Comparison of ENCODE assay signal across 20 cellular contexts in the genomic region with DNA sequence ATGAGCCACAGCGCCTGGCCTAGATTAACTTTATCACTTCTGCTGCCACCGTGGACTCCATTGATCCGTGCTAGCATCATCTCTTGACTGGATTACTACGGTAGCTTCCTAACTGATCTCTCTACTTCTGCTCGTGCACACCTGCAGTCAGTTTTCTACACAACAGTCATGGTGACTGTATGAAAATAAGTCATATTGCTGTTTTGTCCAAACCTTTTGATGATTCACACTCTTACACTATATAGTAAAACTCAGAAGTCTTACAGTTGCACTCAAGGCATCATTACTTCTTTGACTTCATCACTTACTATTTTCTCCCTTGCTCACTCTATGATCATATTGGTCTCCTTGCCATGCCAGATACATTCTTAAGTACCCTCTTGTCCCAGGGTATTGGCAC. TPM values are rescaled to one million over a fixed set of nuclear protein-coding genes. Genes with fewer than 3 reads are reported as not detected.
A peak's percentile ranks its signal among the peaks of the same experiment; 100 is the strongest.
DNase-seq lines count a peak whose midpoint lies in the region; ATAC-seq and TF ChIP-seq lines count a peak whose summit lies in the region.
"Had no signal": no experiment of that assay in that cellular context is flagged by ENCODE, and none has a peak within 500 bp of the region (broad histone marks: within the 10 kb centered on the region; RNA-seq: fewer than 3 reads in every experiment).

No MANE protein-coding gene starts in this region.

- peaks cover 98% of the 10 kb centered on the region for H3K79me2 ChIP-seq in mammary epithelial cell (ENCODE audit: insufficient read depth, low read length)

- DNase-seq in mammary epithelial cell: peak; percentile 46
- no peak for DNase-seq in breast epithelium (ENCODE audit: low spot score in 2 of 2)
- DNase-seq in HFFc6: peak; percentile 3
- DNase-seq in endothelial cell (ENCODE audit: low spot score): no peak
- DNase-seq in medulla oblongata (ENCODE audit: extremely low spot score): no peak
- no peak for DNase-seq in aorta
- DNase-seq: activated naive CD8-positive, alpha-beta T cell treated with anti-CD3 and anti-CD28 coated beads, Interleukin-2, amount 10 ng/mL, durations not matched to agents 7 days and 5 days; Caco-2; DMS79 treated with DMSO at 0.1 percent for 48 hours; effector memory CD4-positive, alpha-beta T cell; Karpas-422; mesendoderm; NCI-H187; occipital lobe; small intestine; stimulated activated CD4-positive, alpha-beta T cell treated with anti-CD3 and anti-CD28 coated beads, Interleukin-2, amount 100 ng/mL, for 24 hours had no signal

- TF ChIP-seq POLR2A in breast epithelium (IDR thresholded peaks at IDR 0.05): no peak

- H3K27me3 Mint-ChIP-seq in HFFc6 (ENCODE audit: insufficient read depth) (no peaks in the 10 kb centered on the region; the same call in none of the 2 replicates), endothelial cell (ENCODE audit: unreplicated experiment) (peaks cover 4% of the 10 kb centered on the region)
- H3K27me3 Mint-ChIP-seq: activated naive CD8-positive, alpha-beta T cell treated with anti-CD3 and anti-CD28 coated beads, Interleukin-2, amount 10 ng/mL, durations not matched to agents 7 days and 5 days; stimulated activated memory B cell treated with anti-CD40 and anti-IgM and Interleukin-4, amounts not matched to agents 10 μg/mL and 1 μg/mL and 100 μg/mL, for 72 hours had no signal

- H3K27ac ChIP-seq in mammary epithelial cell (ENCODE audit: insufficient read depth, low read depth, low read length) (no peak overlapping the region), breast epithelium (no peak overlapping the region), aorta (ENCODE audit: low read depth in 1 of 2, low read length in 2 of 2) (no peak overlapping the region)
- H3K27ac ChIP-seq: thoracic aorta had no signal

- dilution Hi-C loops in mammary epithelial cell (cut with HindIII; ENCODE audit: low sequenced_read_pairs): no loop called here

- peaks cover 10% of the 10 kb centered on the region for H4K20me1 ChIP-seq in mammary epithelial cell (ENCODE audit: insufficient read depth, low read length)

- in situ Hi-C loops in mammary epithelial cell (cut with MboI; ENCODE audit: low sequenced_read_pairs in 2 of 2): no loop called here

- H3K9ac ChIP-seq in mammary epithelial cell (ENCODE audit: insufficient read depth, low read length): no peak overlapping the region

- CTCF ChIA-PET in mammary epithelial cell (lab: Charles Lee; ENCODE audit: low non-redundant PET): no interaction called here

- H3K9me3 ChIP-seq in mammary epithelial cell (replicated peaks; ENCODE audit: insufficient read depth, low read length): no peaks in the 10 kb centered on the region
- H3K9me3 ChIP-seq in breast epithelium: no peaks in the 10 kb centered on the region
- no peaks in the 10 kb centered on the region for H3K9me3 ChIP-seq in aorta (ENCODE audit: control insufficient read depth, low read length)
- H3K9me3 ChIP-seq: Caco-2, thoracic aorta had no signal

- H3K4me3 ChIP-seq in mammary epithelial cell (replicated peaks in 1 of 3; ENCODE audit: insufficient read depth in 1 of 3, low read depth in 2 of 3, low read length in 3 of 3) (no peak overlapping the region), breast epithelium (no peak overlapping the region), aorta (ENCODE audit: low read length in 2 of 2) (no peak overlapping the region)
- H3K4me3 ChIP-seq: GM12878, thoracic aorta had no signal

- TF ChIP-seq CTCF in mammary epithelial cell (conservative IDR thresholded peaks at IDR 0.05 in 1 of 2, IDR thresholded peaks at IDR 0.05 in 1 of 2; ENCODE audit: extremely low read depth in 1 of 2, insufficient read depth in 1 of 2, low read depth in 1 of 2, low read length in 2 of 2) (no peak), breast epithelium (IDR thresholded peaks at IDR 0.05) (no peak), HFFc6 (IDR thresholded peaks at IDR 0.05) (no peak), endothelial cell (IDR thresholded peaks at IDR 0.05; ENCODE audit: unreplicated experiment) (no peak)

- H3K27me3 ChIP-seq in mammary epithelial cell (ENCODE audit: insufficient read depth, low read length) (no peaks in the 10 kb centered on the region), breast epithelium (no peaks in the 10 kb centered on the region), aorta (ENCODE audit: control insufficient read depth in 1 of 2, insufficient read depth in 2 of 2, low read length in 1 of 2) (no peaks in the 10 kb centered on the region)

- H3K9me3 Mint-ChIP-seq in HFFc6 (no peaks in the 10 kb centered on the region), endothelial cell (ENCODE audit: unreplicated experiment) (no peaks in the 10 kb centered on the region)
- H3K9me3 Mint-ChIP-seq: activated naive CD8-positive, alpha-beta T cell treated with anti-CD3 and anti-CD28 coated beads, Interleukin-2, amount 10 ng/mL, durations not matched to agents 7 days and 5 days; stimulated activated memory B cell treated with anti-CD40 and anti-IgM and Interleukin-4, amounts not matched to agents 10 μg/mL and 1 μg/mL and 100 μg/mL, for 72 hours had no signal

- no peak overlapping the region for H2AFZ ChIP-seq in mammary epithelial cell (ENCODE audit: low read depth, low read length)

- WGBS in mammary epithelial cell (ENCODE audit: low coverage, missing lambda C conversion rate): 92% methylated on average over 5 of the region's 5 CpGs
- 88 to 99% methylated on average over 5 of the region's 5 CpGs for WGBS in aorta, 2 donors

- H3K27ac Mint-ChIP-seq in HFFc6 (no peak overlapping the region; the same call in 1 of the 2 replicates), endothelial cell (ENCODE audit: unreplicated experiment) (peak overlapping the region; percentile 33)
- H3K27ac Mint-ChIP-seq: activated naive CD8-positive, alpha-beta T cell treated with anti-CD3 and anti-CD28 coated beads, Interleukin-2, amount 10 ng/mL, durations not matched to agents 7 days and 5 days; stimulated activated memory B cell treated with anti-CD40 and anti-IgM and Interleukin-4, amounts not matched to agents 10 μg/mL and 1 μg/mL and 100 μg/mL, for 72 hours had no signal

- peaks cover 64% of the 10 kb centered on the region for H3K4me1 Mint-ChIP-seq in HFFc6 (ENCODE audit: low read depth)
- H3K4me1 Mint-ChIP-seq in endothelial cell (ENCODE audit: unreplicated experiment): peaks cover 38% of the 10 kb centered on the region

- BruUV-seq in mammary epithelial cell (replicated peaks; lab: Mats Ljungman, UMichigan): no TSS peak

- H3K36me3 ChIP-seq in mammary epithelial cell (ENCODE audit: insufficient read depth, low read length) (peaks cover 5% of the 10 kb centered on the region), breast epithelium (no peaks in the 10 kb centered on the region), aorta (ENCODE audit: control insufficient read depth in 1 of 2, insufficient read depth in 2 of 2, low read length in 1 of 2) (no peaks in the 10 kb centered on the region)
- H3K36me3 ChIP-seq: thoracic aorta had no signal

- H3K4me3 Mint-ChIP-seq in HFFc6 (no peak overlapping the region), endothelial cell (ENCODE audit: unreplicated experiment) (peak overlapping the region; percentile 18)
- H3K4me3 Mint-ChIP-seq: activated naive CD8-positive, alpha-beta T cell treated with anti-CD3 and anti-CD28 coated beads, Interleukin-2, amount 10 ng/mL, durations not matched to agents 7 days and 5 days; stimulated activated memory B cell treated with anti-CD40 and anti-IgM and Interleukin-4, amounts not matched to agents 10 μg/mL and 1 μg/mL and 100 μg/mL, for 72 hours had no signal

- peaks cover 27% of the 10 kb centered on the region for H3K36me3 Mint-ChIP-seq in HFFc6 (ENCODE audit: low read depth)
- peaks cover 27% of the 10 kb centered on the region for H3K36me3 Mint-ChIP-seq in endothelial cell (ENCODE audit: low read depth, unreplicated experiment)

- H3K4me1 ChIP-seq in mammary epithelial cell (ENCODE audit: insufficient read depth, low read length) (peaks cover 15% of the 10 kb centered on the region), breast epithelium (no peaks in the 10 kb centered on the region), aorta (ENCODE audit: control insufficient read depth in 1 of 2, insufficient read depth in 2 of 2, low read length in 2 of 2) (peaks cover 3 to 15% of the 10 kb centered on the region in 2 donors)
- H3K4me1 ChIP-seq: Caco-2 had no signal

- ATAC-seq in GM21367 (IDR thresholded peaks at IDR 0.05; ENCODE audit: unreplicated experiment): no peak
- ATAC-seq in aorta (ENCODE audit: low FRiP score): no peak
- ATAC-seq: GM12878; stimulated activated memory B cell treated with anti-CD40 and anti-IgM and Interleukin-4, amounts not matched to agents 10 μg/mL and 1 μg/mL and 100 μg/mL, for 72 hours had no signal

- intact Hi-C loops in mammary epithelial cell (cut with micrococcal nuclease) (no loop called here), breast epithelium (cut with DNase I; ENCODE audit: low total_unique reads) (no loop called here), aorta (cut with DNase I) (no loop called here)

- H3K4me2 ChIP-seq in mammary epithelial cell (ENCODE audit: insufficient read depth, low read depth, low read length): no peak overlapping the region

RNA-seq across cellular contexts. Expression of gene PDCD6IP, which starts 10.1 kb away (rescaled TPM):
- total RNA-seq in mammary epithelial cell: 100 to 1,000 TPM; 264 to 276 TPM
- polyA plus RNA-seq in mammary epithelial cell: 76.2 TPM
- polyA minus RNA-seq in mammary epithelial cell: 177 TPM
- 100 to 1,000 TPM; 152 to 242 (median 204) TPM for total RNA-seq in breast epithelium
- total RNA-seq in HFFc6 (2021; fragmentation: NEBNext Ultra II Directional; extraction: Animal tissue kit (Norgen Biotek cat#: 25700)): 100 to 1,000 TPM; 229 to 251 (median 239) TPM
- total RNA-seq in endothelial cell (ENCODE audit: unreplicated experiment): 218 TPM
- 100 to 1,000 TPM; 232 to 245 TPM for total RNA-seq in aorta
- polyA plus RNA-seq in aorta: 10 to 100 TPM; 41.7 to 54.0 TPM

Comparison
In these comparisons a context has a peak if more than half of its experiments do, and no peak if none do; other contexts are left out.
1. DNase-seq: peak in mammary epithelial cell (single experiment) and HFFc6 (single experiment); none in breast epithelium (0 of 2), endothelial cell (single experiment), medulla oblongata (single experiment) and aorta (0 of 2).